ENCODE assay signal across 20 cellular contexts in the genomic region with DNA sequence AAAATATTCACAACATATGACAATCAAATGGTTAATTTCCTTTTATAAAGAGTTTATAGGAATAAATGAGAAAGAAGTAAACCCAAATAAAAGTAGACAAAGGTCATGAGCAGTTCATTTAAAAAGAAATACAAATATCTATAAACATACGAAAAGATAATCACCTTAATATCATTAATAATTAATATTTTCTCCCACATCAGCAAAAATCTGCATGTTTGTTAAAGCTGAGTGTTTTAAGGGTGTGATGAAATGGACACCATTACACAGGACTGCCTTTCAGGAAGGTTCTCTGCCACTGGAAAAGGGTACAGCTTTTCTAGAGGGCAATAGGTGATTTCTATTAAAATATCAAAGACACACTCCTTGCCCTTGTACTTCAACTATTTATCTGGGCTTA.
"Had no signal": no experiment of that assay in that cellular context is flagged by ENCODE, and none has a peak within 500 bp of the region (broad histone marks: within the 10 kb centered on the region; RNA-seq: fewer than 3 reads in every experiment).

No MANE protein-coding gene starts in this region.

- H3K27ac ChIP-seq: colonic mucosa, esophagus muscularis mucosa, foreskin keratinocyte, gastroesophageal sphincter, heart left ventricle, left lung, lower lobe of right lung had no signal

- H3K36me3 ChIP-seq: colonic mucosa had no signal

- H3K27me3 ChIP-seq: colonic mucosa, esophagus muscularis mucosa, foreskin keratinocyte, gastroesophageal sphincter, heart left ventricle, left lung had no signal

- H3K4me1 ChIP-seq: colonic mucosa, esophagus muscularis mucosa, foreskin keratinocyte, gastroesophageal sphincter, left lung, lower lobe of right lung had no signal

- H3K4me3 Mint-ChIP-seq: dendritic cell treated with granulocyte-macrophage colony-stimulating factor and Interleukin-4, amounts not matched to agents 40 ng/mL and 50 ng/mL, for 4 days; effector memory CD8-positive, alpha-beta T cell; endodermal cell had no signal

- H3K9me3 Mint-ChIP-seq: dendritic cell treated with granulocyte-macrophage colony-stimulating factor and Interleukin-4, amounts not matched to agents 40 ng/mL and 50 ng/mL, for 4 days; effector memory CD8-positive, alpha-beta T cell had no signal

- H3K27ac Mint-ChIP-seq: dendritic cell treated with granulocyte-macrophage colony-stimulating factor and Interleukin-4, amounts not matched to agents 40 ng/mL and 50 ng/mL, for 4 days; effector memory CD8-positive, alpha-beta T cell had no signal

- DNase-seq: colonic mucosa; cortex of kidney; effector CD8-positive, alpha-beta T cell; effector memory CD8-positive, alpha-beta T cell; endodermal cell; foreskin keratinocyte; heart left ventricle; hippocampal formation; left cardiac atrium; left lung; left ventricle myocardium superior; lower lobe of right lung; midbrain had no signal

- H3K4me3 ChIP-seq: colonic mucosa, esophagus muscularis mucosa, gastroesophageal sphincter, heart left ventricle, left lung, lower lobe of right lung had no signal

- ATAC-seq: effector memory CD8-positive, alpha-beta T cell; foreskin keratinocyte; gastroesophageal sphincter; heart left ventricle; left cardiac atrium; left lung; left ventricle myocardium superior; lower lobe of right lung had no signal

- H3K9me3 ChIP-seq: colonic mucosa, esophagus muscularis mucosa, gastroesophageal sphincter, heart left ventricle, left lung, lower lobe of right lung had no signal

- FAIRE-seq: endothelial cell of umbilical vein, frontal cortex, islet of Langerhans, keratinocyte had no signal

- H3K27me3 Mint-ChIP-seq: effector memory CD8-positive, alpha-beta T cell had no signal
